ENCODE assay signal across 18 cellular contexts in genomic region chr18:13558790-13559189, GRCh38.
DNase-seq lines count a peak whose midpoint lies in the region; ATAC-seq, FAIRE-seq and TF ChIP-seq lines count a peak whose summit lies in the region.
"Had no signal": no experiment of that assay in that cellular context is flagged by ENCODE, and none has a peak within 500 bp of the region (broad histone marks: within the 10 kb centered on the region; RNA-seq: fewer than 3 reads in every experiment).

No MANE protein-coding gene starts in this region.

- H3K36me3 ChIP-seq in BLaER1: no peaks in the 10 kb centered on the region

- no peak for ATAC-seq in naive B cell (ENCODE audit: low read depth in 2 of 2)
- no peak for ATAC-seq in HG03196 (IDR thresholded peaks at IDR 0.05; ENCODE audit: unreplicated experiment)

- H3K36me3 Mint-ChIP-seq in naive B cell: no peaks in the 10 kb centered on the region

- TF ChIP-seq CTCF in foreskin fibroblast (IDR thresholded peaks at IDR 0.05; ENCODE audit: low read depth, low read length): no peak

- H3K9me3 Mint-ChIP-seq in naive B cell: no peaks in the 10 kb centered on the region
- H3K9me3 Mint-ChIP-seq: CD4-positive, alpha-beta T cell; H9 had no signal

- no peaks in the 10 kb centered on the region for H3K27me3 ChIP-seq in BLaER1

- H3K4me3 ChIP-seq in BLaER1: no peak overlapping the region
- no peak overlapping the region for H3K4me3 ChIP-seq in foreskin fibroblast (ENCODE audit: low read depth in 1 of 2, low read length in 2 of 2)

- H3K4me2 ChIP-seq in BLaER1: peak overlapping the region; percentile 74
- H3K4me2 ChIP-seq: KMS-11, SK-N-SH had no signal

- no peak for DNase-seq in GM12892 (ENCODE audit: insufficient read length)
- no peak for DNase-seq in naive B cell
- DNase-seq in NCI-H2171 treated with DMSO at 0.1 percent for 48 hours (lab: John Stamatoyannopoulos, UW): no peak
- DNase-seq in foreskin fibroblast: no peak
- DNase-seq: GF-D8, NCI-H2029 treated with DMSO at 0.1 percent for 48 hours, NCI-H2171, NCI-H446 treated with DMSO at 0.1 percent for 48 hours, SHP77 treated with DMSO at 0.1 percent for 48 hours had no signal

- peaks cover 23 to 33% (median 24%) of the 10 kb centered on the region in 3 donors for H3K4me1 Mint-ChIP-seq in naive B cell

- H4K20me1 ChIP-seq in BLaER1: peaks cover 23% of the 10 kb centered on the region; the same call in 1 of the 2 replicates

- peaks cover 75% of the 10 kb centered on the region for H3K4me1 ChIP-seq in BLaER1
- H3K4me1 ChIP-seq: Caco-2 had no signal

- H3K9ac ChIP-seq in BLaER1: no peak overlapping the region
- H3K9ac ChIP-seq: KMS-11, SK-N-SH had no signal

- TF ChIP-seq POLR2A in GM12892 (IDR thresholded peaks at IDR 0.05; ENCODE audit: low read depth, low read length): no peak

- H3K4me3 Mint-ChIP-seq in naive B cell: no peak overlapping the region
- H3K4me3 Mint-ChIP-seq: CD4-positive, alpha-beta T cell; H9 had no signal

- H3K27me3 Mint-ChIP-seq in naive B cell: no peaks in the 10 kb centered on the region
- H3K27me3 Mint-ChIP-seq: CD4-positive, alpha-beta T cell had no signal

- peak; percentile 24 for FAIRE-seq in GM12892 (lab: Jason Lieb, UNC)

- peak overlapping the region; percentile 20; the same call in 1 of the 2 replicates for H3K27ac ChIP-seq in BLaER1
- peak overlapping the region; percentile 72 for H3K27ac ChIP-seq in cingulate gyrus (ENCODE audit: low read depth, low read length)
- H3K27ac ChIP-seq: HL-60, KMS-11 had no signal

- H3K27ac Mint-ChIP-seq in naive B cell: peak overlapping the region in 5 of 6 donors; percentile 24 to 94 (median 69)
- H3K27ac Mint-ChIP-seq: H9 had no signal

- no peaks in the 10 kb centered on the region for H3K9me3 ChIP-seq in BLaER1
- H3K9me3 ChIP-seq: Caco-2, SK-N-SH had no signal
